11 cellular contexts compared by ENCODE assay signal in genomic region chr19:7682175-7682855, GRCh38. TPM values are rescaled to one million over a fixed set of nuclear protein-coding genes. Genes with fewer than 3 reads are reported as not detected.
DNase-seq lines count a peak whose midpoint lies in the region; ATAC-seq and TF ChIP-seq lines count a peak whose summit lies in the region.
"Had no signal": no experiment of that assay in that cellular context is flagged by ENCODE, and none has a peak within 500 bp of the region (broad histone marks: within the 10 kb centered on the region; RNA-seq: fewer than 3 reads in every experiment).

No MANE protein-coding gene starts in this region.

- peak overlapping the region; percentile 82; the same call in 1 of the 2 replicates for H3K27ac ChIP-seq in DND-41 (ENCODE audit: low read length)
- H3K27ac ChIP-seq in PC-3 (ENCODE audit: low read length) = no peak overlapping the region
- no peak overlapping the region for H3K27ac ChIP-seq in parathyroid adenoma

- POLR2A ChIA-PET in PC-3 (lab: Charles Lee; ENCODE audit: unreplicated experiment) = no interaction called here

- H3F3A ChIP-seq in PC-3 (ENCODE audit: low read length, unreplicated experiment) = no peaks in the 10 kb centered on the region

- H3K4me1 ChIP-seq in DND-41 (ENCODE audit: insufficient read depth, low read length) (peaks cover 39% of the 10 kb centered on the region), PC-3 (ENCODE audit: insufficient read depth, low read length) (peaks cover 22% of the 10 kb centered on the region; the same call in 1 of the 2 replicates), parathyroid adenoma (peaks cover 3% of the 10 kb centered on the region)

- H3K9me3 ChIP-seq in DND-41 (ENCODE audit: insufficient read depth, low read length, severe bottlenecking) (no peaks in the 10 kb centered on the region), PC-3 (ENCODE audit: low read length) (no peaks in the 10 kb centered on the region), parathyroid adenoma (ENCODE audit: control insufficient read depth, low read length) (no peaks in the 10 kb centered on the region)
- H3K9me3 ChIP-seq: uterus had no signal

- ATAC-seq in DND-41 (ENCODE audit: insufficient read depth, low read depth) = no peak
- ATAC-seq in PC-3 = no peak
- no peak for ATAC-seq in GM21423 (IDR thresholded peaks at IDR 0.05; ENCODE audit: unreplicated experiment)

- H2AFZ ChIP-seq in DND-41 (ENCODE audit: low read depth, low read length) = no peak overlapping the region
- no peak overlapping the region for H2AFZ ChIP-seq in PC-3 (ENCODE audit: low read length)
- H2AFZ ChIP-seq in parathyroid adenoma = no peak overlapping the region

- H4K20me1 ChIP-seq in DND-41 (ENCODE audit: insufficient read depth, low read length) = peaks cover 22% of the 10 kb centered on the region
- H4K20me1 ChIP-seq in PC-3 (ENCODE audit: low read length) = no peaks in the 10 kb centered on the region

- DNase-seq in DND-41 = no peak
- DNase-seq in PC-3 = no peak
- no peak for DNase-seq in epithelial cell of esophagus (ENCODE audit: low read depth)
- DNase-seq in HUDEP-2 (lab: John Stamatoyannopoulos, UW; ENCODE audit: unreplicated experiment in 76 of 76) = no peak
- no peak for DNase-seq in DMS153 (lab: John Stamatoyannopoulos, UW)
- no peak for DNase-seq in NCI-H1930 (lab: John Stamatoyannopoulos, UW)
- DNase-seq: NCI-H1105 treated with DMSO at 0.1 percent for 48 hours had no signal

- TF ChIP-seq CTCF in DND-41 (IDR thresholded peaks at IDR 0.05; ENCODE audit: borderline replicate concordance, extremely low read depth, low read length, poor library complexity, severe bottlenecking) (no peak), PC-3 (conservative IDR thresholded peaks at IDR 0.05; ENCODE audit: low read depth, low read length) (no peak), epithelial cell of esophagus (IDR thresholded peaks at IDR 0.05; ENCODE audit: insufficient read depth, low read depth, low read length, missing control alignments) (no peak), parathyroid adenoma (IDR thresholded peaks at IDR 0.05) (no peak)

- CTCF ChIA-PET in PC-3 (lab: Charles Lee) = no interaction called here

- no peaks in the 10 kb centered on the region for H3K9me2 ChIP-seq in PC-3 (replicated peaks; ENCODE audit: low read length)

- BruUV-seq in PC-3 (replicated peaks; lab: Mats Ljungman, UMichigan) = TSS peak; percentile 44

- H3K4me3 ChIP-seq in DND-41 (ENCODE audit: low read depth in 1 of 2, low read length in 2 of 2) = peak overlapping the region in 1 of 2 experiments; percentile 90; a peak in 2 of 4 replicates
- H3K4me3 ChIP-seq in PC-3 (ENCODE audit: low read length) = peak overlapping the region; percentile 97; the same call in 1 of the 2 replicates
- peak overlapping the region; percentile 84 for H3K4me3 ChIP-seq in epithelial cell of esophagus (ENCODE audit: low read length)
- no peak overlapping the region for H3K4me3 ChIP-seq in parathyroid adenoma (ENCODE audit: low read depth, low read length)

- peaks cover 22% of the 10 kb centered on the region for H3K36me3 ChIP-seq in DND-41 (ENCODE audit: insufficient read depth, low read length)
- 0 out of 2 replicates have a peak, but pooled peaks cover 10% of the 10 kb centered on the region for H3K36me3 ChIP-seq in PC-3 (ENCODE audit: low read depth, low read length)
- H3K36me3 ChIP-seq in parathyroid adenoma (ENCODE audit: control insufficient read depth, insufficient read depth, low read length) = no peaks in the 10 kb centered on the region
- H3K36me3 ChIP-seq: uterus had no signal

- H3K9ac ChIP-seq in DND-41 (ENCODE audit: low read depth, low read length) (peak overlapping the region; percentile 94), PC-3 (ENCODE audit: low read length) (no peak overlapping the region), parathyroid adenoma (no peak overlapping the region)

- no peaks in the 10 kb centered on the region for H3K27me3 ChIP-seq in DND-41 (ENCODE audit: insufficient read depth, low read length, poor library complexity)
- H3K27me3 ChIP-seq in PC-3 (ENCODE audit: low read length) = no peaks in the 10 kb centered on the region
- no peaks in the 10 kb centered on the region for H3K27me3 ChIP-seq in parathyroid adenoma (ENCODE audit: control insufficient read depth, insufficient read depth, low read length)
- H3K27me3 ChIP-seq: uterus had no signal

- intact Hi-C loops in PC-3 (cut with micrococcal nuclease) = no loop called here

- H3K4me2 ChIP-seq in DND-41 (ENCODE audit: insufficient read depth, low read length) (peak overlapping the region; percentile 58), PC-3 (ENCODE audit: low read length) (peak overlapping the region; percentile 98), parathyroid adenoma (ENCODE audit: low read length) (peak overlapping the region; percentile 90)

- peaks cover 26% of the 10 kb centered on the region for H3K79me2 ChIP-seq in DND-41 (ENCODE audit: insufficient read depth, low read length)
- H3K79me2 ChIP-seq in PC-3 (ENCODE audit: low read length) = peaks cover 20% of the 10 kb centered on the region
- H3K79me2 ChIP-seq in parathyroid adenoma = no peaks in the 10 kb centered on the region

RNA-seq across cellular contexts. Expression of gene TRAPPC5, which starts 1.7 kb away (rescaled TPM):
- total RNA-seq in PC-3 (2014; rRNA removed) = 317 and 376 TPM in 2 replicates

RNA-seq across cellular contexts. Expression of gene MCEMP1, which starts 5.4 kb away (rescaled TPM):
- total RNA-seq in PC-3 (2014; rRNA removed) = not detected in 2 replicates
- total RNA-seq: lung microvascular endothelial cell had no signal

RNA-seq across cellular contexts. Expression of gene RETN, which starts 13.5 kb away (rescaled TPM):
- not detected in 2 replicates for total RNA-seq in PC-3 (2014; rRNA removed)
- total RNA-seq: lung microvascular endothelial cell, uterus had no signal

RNA-seq across cellular contexts. Expression of gene FCER2, which starts 19.6 kb away (rescaled TPM):
- total RNA-seq in PC-3 (2014; rRNA removed) = not detected in 2 replicates
- total RNA-seq: lung microvascular endothelial cell had no signal

RNA-seq across cellular contexts. Expression of gene STXBP2, which starts 45.4 kb away (rescaled TPM):
- total RNA-seq in PC-3 (2014; rRNA removed) = 133 and 149 TPM in 2 replicates
